26 cellular contexts compared by ENCODE assay signal in the genomic region with DNA sequence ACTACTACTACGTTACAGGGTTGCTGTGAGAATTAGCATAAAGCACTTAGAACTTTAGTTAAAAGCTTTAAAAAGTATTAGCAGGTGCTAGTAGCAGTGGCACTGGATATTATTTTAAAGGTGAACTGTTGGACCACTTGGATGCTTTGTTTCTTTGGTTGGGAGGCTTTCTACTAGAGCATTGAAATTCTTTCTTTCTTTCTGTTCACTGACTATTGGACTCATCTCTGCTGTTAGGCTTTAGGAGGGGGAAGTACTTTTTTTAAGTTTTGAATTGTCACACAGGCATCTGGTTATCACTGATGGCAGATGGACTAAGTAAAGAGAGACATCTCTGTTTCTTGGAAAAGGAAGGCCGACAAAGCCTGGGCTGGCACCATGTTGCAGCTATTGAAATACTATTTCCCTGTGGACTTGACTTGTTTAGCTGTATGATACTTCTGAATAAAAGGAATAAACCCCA. TPM values are rescaled to one million over a fixed set of nuclear protein-coding genes. Genes with fewer than 3 reads are reported as not detected.
DNase-seq lines count a peak whose midpoint lies in the region; ATAC-seq and TF ChIP-seq lines count a peak whose summit lies in the region.
"Had no signal": no experiment of that assay in that cellular context is flagged by ENCODE, and none has a peak within 500 bp of the region (broad histone marks: within the 10 kb centered on the region; RNA-seq: fewer than 3 reads in every experiment).

No MANE protein-coding gene starts in this region.

- H2AFZ ChIP-seq in SU-DHL-6 (ENCODE audit: low read depth, low read length, severe bottlenecking) = no peak overlapping the region

- intact Hi-C loops in right cardiac atrium (cut with DNase I) = no loop called here
- intact Hi-C loops in heart left ventricle (cut with DNase I) = no loop called here
- intact Hi-C loops in sciatic nerve (cut with DNase I) = no loop called here
- intact Hi-C loops in posterior vena cava (cut with DNase I) = no loop called here

- no peak for TF ChIP-seq POLR2A in heart left ventricle (IDR thresholded peaks at IDR 0.05)

- peak overlapping the region; percentile 10 for H3K4me3 ChIP-seq in right cardiac atrium (ENCODE audit: low read length)
- no peak overlapping the region for H3K4me3 ChIP-seq in heart left ventricle
- no peak overlapping the region for H3K4me3 ChIP-seq in SU-DHL-6 (ENCODE audit: insufficient read depth, low read length, poor library complexity, severe bottlenecking)
- H3K4me3 ChIP-seq: A549, gastroesophageal sphincter, MG63, SK-N-MC, stomach, tibial nerve had no signal

- ATAC-seq in right cardiac atrium = no peak
- no peak for ATAC-seq in heart left ventricle
- ATAC-seq in effector memory CD8-positive, alpha-beta T cell (replicated peaks) = no peak
- no peak for ATAC-seq in sciatic nerve
- ATAC-seq: A549; activated T-cell treated with anti-CD3 and anti-CD28 coated beads, Interleukin-2, amount 50 U/mL, for 72 hours; gastroesophageal sphincter; HepG2; left colon had no signal

- H3K4me3 Mint-ChIP-seq in effector memory CD8-positive, alpha-beta T cell = no peak overlapping the region
- H3K4me3 Mint-ChIP-seq: activated naive CD8-positive, alpha-beta T cell treated with anti-CD3 and anti-CD28 coated beads, Interleukin-2, amount 10 ng/mL, durations not matched to agents 7 days and 5 days had no signal

- H3K4me1 ChIP-seq in right cardiac atrium (ENCODE audit: control insufficient read depth, insufficient read depth, low read length) = peaks cover 9% of the 10 kb centered on the region
- H3K4me1 ChIP-seq in heart left ventricle = peaks cover 0 to 44% (median 34%) of the 10 kb centered on the region in 12 donors

- H3K9me3 Mint-ChIP-seq in effector memory CD8-positive, alpha-beta T cell = no peaks in the 10 kb centered on the region
- H3K9me3 Mint-ChIP-seq: activated naive CD8-positive, alpha-beta T cell treated with anti-CD3 and anti-CD28 coated beads, Interleukin-2, amount 10 ng/mL, durations not matched to agents 7 days and 5 days; activated T-cell treated with anti-CD3 and anti-CD28 coated beads, Interleukin-2, amount 50 U/mL, for 72 hours had no signal

- H3K27me3 ChIP-seq in right cardiac atrium (ENCODE audit: control insufficient read depth, insufficient read depth) (no peaks in the 10 kb centered on the region), heart left ventricle (no peaks in the 10 kb centered on the region), SU-DHL-6 (ENCODE audit: low read length) (no peaks in the 10 kb centered on the region)
- H3K27me3 ChIP-seq: gastroesophageal sphincter, MG63, stomach, tibial nerve had no signal

- H3K4me1 Mint-ChIP-seq in effector memory CD8-positive, alpha-beta T cell (ENCODE audit: low read depth in 2 of 2) = peaks cover 48 to 81% of the 10 kb centered on the region in 2 donors

- no peak for TF ChIP-seq CTCF in heart left ventricle (IDR thresholded peaks at IDR 0.05)
- TF ChIP-seq CTCF in SU-DHL-6 (IDR thresholded peaks at IDR 0.05; ENCODE audit: insufficient read depth, low read length, poor library complexity, severe bottlenecking) = no peak

- peak overlapping the region; percentile 9 for H3K4me2 ChIP-seq in SU-DHL-6 (ENCODE audit: low read depth, low read length, poor library complexity, severe bottlenecking)
- H3K4me2 ChIP-seq: A549 had no signal

- peaks cover 98% of the 10 kb centered on the region for H3K79me2 ChIP-seq in SU-DHL-6 (ENCODE audit: insufficient read depth, low read length)

- H3K36me3 ChIP-seq in heart left ventricle = no peaks in the 10 kb centered on the region
- no peaks in the 10 kb centered on the region for H3K36me3 ChIP-seq in SU-DHL-6 (ENCODE audit: low read length)
- H3K36me3 ChIP-seq: gastroesophageal sphincter, MG63, stomach, tibial nerve had no signal

- H4K20me1 ChIP-seq in SU-DHL-6 (ENCODE audit: low read depth, low read length) = peaks cover 39% of the 10 kb centered on the region

- peak overlapping the region; percentile 11 to 52 for H3K27ac Mint-ChIP-seq in effector memory CD8-positive, alpha-beta T cell
- H3K27ac Mint-ChIP-seq: activated naive CD8-positive, alpha-beta T cell treated with anti-CD3 and anti-CD28 coated beads, Interleukin-2, amount 10 ng/mL, durations not matched to agents 7 days and 5 days had no signal

- peaks cover 20% of the 10 kb centered on the region for H3K36me3 Mint-ChIP-seq in effector memory CD8-positive, alpha-beta T cell (ENCODE audit: insufficient read depth)

- no peak for DNase-seq in right cardiac atrium
- no peak for DNase-seq in heart left ventricle
- no peak for DNase-seq in effector memory CD8-positive, alpha-beta T cell
- DNase-seq in sciatic nerve (ENCODE audit: low spot score) = no peak
- no peak for DNase-seq in posterior vena cava (ENCODE audit: low spot score)
- no peak for DNase-seq in hippocampal formation (lab: John Stamatoyannopoulos, UW)
- DNase-seq in CD1c-positive myeloid dendritic cell (ENCODE audit: extremely low spot score) = no peak
- DNase-seq: activated naive CD8-positive, alpha-beta T cell treated with anti-CD3 and anti-CD28 coated beads, Interleukin-2, amount 10 ng/mL, durations not matched to agents 7 days and 5 days; activated T-cell treated with anti-CD3 and anti-CD28 coated beads, Interleukin-2, amount 50 U/mL, for 72 hours; effector CD8-positive, alpha-beta T cell; GOT3; left colon; mesenchymal stem cell; MG63; NCI-H146; NCI-H526; occipital lobe; stimulated activated CD4-positive, alpha-beta T cell treated with anti-CD3 and anti-CD28 coated beads, Interleukin-4, amount 100 ng/mL, for 24 hours; stomach had no signal

- no peak overlapping the region for H3K9ac ChIP-seq in SU-DHL-6 (ENCODE audit: low read length)

- H3K9me2 ChIP-seq in SU-DHL-6 (replicated peaks; ENCODE audit: insufficient read depth, low read length) = no peaks in the 10 kb centered on the region

- WGBS in right cardiac atrium = 60% methylated on average over 2 of the region's 2 CpGs
- 60 to 72% (median 65%) methylated on average over 2 of the region's 2 CpGs for WGBS in heart left ventricle, 4 donors

- no peaks in the 10 kb centered on the region for H3K27me3 Mint-ChIP-seq in effector memory CD8-positive, alpha-beta T cell
- H3K27me3 Mint-ChIP-seq: activated naive CD8-positive, alpha-beta T cell treated with anti-CD3 and anti-CD28 coated beads, Interleukin-2, amount 10 ng/mL, durations not matched to agents 7 days and 5 days had no signal

- H3K27ac ChIP-seq in right cardiac atrium (ENCODE audit: low read length) (no peak overlapping the region), heart left ventricle (no peak overlapping the region), SU-DHL-6 (ENCODE audit: low read depth, low read length) (no peak overlapping the region)
- H3K27ac ChIP-seq: A549, gastroesophageal sphincter, RWPE1, tibial nerve had no signal

- H3K9me3 ChIP-seq in right cardiac atrium (ENCODE audit: control insufficient read depth, low read length) = no peaks in the 10 kb centered on the region
- H3K9me3 ChIP-seq in heart left ventricle = no peaks in the 10 kb centered on the region
- no peaks in the 10 kb centered on the region for H3K9me3 ChIP-seq in SU-DHL-6 (ENCODE audit: insufficient read depth, low read length)
- H3K9me3 ChIP-seq: A549, gastroesophageal sphincter, MG63, stomach, tibial nerve had no signal

- H3F3A ChIP-seq in SU-DHL-6 (ENCODE audit: insufficient read depth) = no peaks in the 10 kb centered on the region

RNA-seq across cellular contexts. Expression of a gene that starts 4.8 kb away (rescaled TPM):
- total RNA-seq in right cardiac atrium (10 to 100 TPM; 24.8 to 32.0 (median 25.9) TPM), heart left ventricle (10 to 100 TPM in 8 of 9 donors, 1 to 10 TPM in 1; 9.9 to 20.3 (median 15.4) TPM), sciatic nerve (18.5 TPM), posterior vena cava (10 to 100 TPM; 16.3 to 19.6 TPM)
- polyA plus RNA-seq in right cardiac atrium (30.2 TPM), heart left ventricle (10 to 100 TPM; 16.4 to 16.9 TPM)
